ENCODE assay signal across 1 cellular context in the genomic region with DNA sequence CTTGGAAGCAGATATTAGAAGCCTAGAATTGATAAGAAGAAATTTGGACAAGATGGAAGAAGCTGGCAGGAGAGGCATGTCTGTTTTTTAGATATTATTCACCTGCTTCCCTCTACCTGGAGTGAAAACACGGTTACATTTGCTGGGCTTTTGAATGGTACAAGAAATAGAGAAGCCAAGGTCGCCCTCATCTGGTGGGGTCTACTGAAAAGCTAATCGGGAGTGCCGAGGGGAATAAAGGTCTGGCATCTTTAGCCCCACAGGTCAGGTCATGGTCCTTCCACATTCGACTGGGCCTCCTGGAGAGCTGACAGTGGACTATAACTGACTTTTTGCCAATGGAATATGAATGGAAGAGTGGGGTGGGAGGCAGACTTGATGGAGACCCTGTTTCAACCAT.
TF ChIP-seq lines count a peak whose summit lies in the region.

No MANE protein-coding gene starts in this region.

TF ChIP-seq in K562, 482 proteins besides CTCF, POLR2A, EP300 and RAD21:
- TF ChIP-seq ZNF124 (CRISPR knock-in tag; IDR thresholded peaks at IDR 0.05) (no peak), ZSCAN29 (IDR thresholded peaks at IDR 0.05) (no peak), SMC3 (conservative IDR thresholded peaks at IDR 0.05; ENCODE audit: insufficient read depth, low read depth, low read length) (peak; percentile 29; the same call in 1 of the 2 replicates), MLLT1 (IDR thresholded peaks at IDR 0.05) (peak in 1 of 2 experiments; percentile 88; a peak in 2 of 4 replicates), ZBTB17 (CRISPR knock-in tag; IDR thresholded peaks at IDR 0.05) (peak; percentile 78; the same call in 1 of the 2 replicates), ZNF830 (CRISPR knock-in tag; IDR thresholded peaks at IDR 0.05) (no peak), GABPB2 (CRISPR knock-in tag; conservative IDR thresholded peaks at IDR 0.05) (no peak), VEZF1 (CRISPR knock-in tag; IDR thresholded peaks at IDR 0.05) (peak; percentile 25; the same call in 1 of the 2 replicates), DEAF1 (CRISPR knock-in tag; IDR thresholded peaks at IDR 0.05) (peak; percentile 49), ZNF707 (CRISPR knock-in tag; conservative IDR thresholded peaks at IDR 0.05) (no peak), CTBP1 (IDR thresholded peaks at IDR 0.05; ENCODE audit: borderline replicate concordance) (peak; percentile 27; the same call in 1 of the 2 replicates)
